Comparison of ENCODE assay signal across 13 cellular contexts in the genomic region with DNA sequence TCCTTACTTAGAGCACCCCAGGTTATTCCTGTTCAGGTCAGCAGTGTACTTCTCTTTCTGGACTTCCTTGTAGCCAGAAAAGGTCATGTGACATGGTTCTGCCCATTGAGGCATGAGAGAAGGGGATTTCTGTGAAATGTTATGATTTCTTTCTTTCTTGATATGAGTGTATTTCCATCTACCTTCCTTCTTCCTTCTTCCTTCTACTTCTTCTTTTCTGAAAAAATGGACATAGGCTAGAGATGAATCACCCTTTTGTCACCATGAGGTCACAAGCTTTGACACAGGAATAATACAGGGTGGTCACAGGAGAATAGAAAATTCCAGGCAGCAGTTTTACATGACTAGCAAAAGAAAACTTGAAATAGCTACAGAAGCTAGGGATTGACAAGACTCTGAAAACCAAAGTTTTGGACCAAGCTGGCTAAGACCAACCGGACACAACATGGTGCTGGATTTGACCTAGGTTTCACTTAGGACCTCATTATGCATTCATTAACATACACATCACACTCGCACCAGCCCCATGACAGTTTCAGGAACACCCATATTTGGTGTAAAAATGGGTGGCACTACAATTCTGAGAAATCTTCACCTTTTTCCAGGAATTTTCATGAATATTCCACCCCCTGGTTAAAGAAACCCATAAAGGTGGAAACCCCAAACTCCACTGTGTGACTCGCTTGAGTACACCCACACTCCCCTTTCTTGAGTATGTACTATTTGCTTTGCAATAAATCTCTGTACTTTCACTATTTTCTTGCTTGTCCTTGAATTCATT. TPM values are rescaled to one million over a fixed set of nuclear protein-coding genes. Genes with fewer than 3 reads are reported as not detected.
DNase-seq lines count a peak whose midpoint lies in the region; ATAC-seq and TF ChIP-seq lines count a peak whose summit lies in the region.
"Had no signal": no experiment of that assay in that cellular context is flagged by ENCODE, and none has a peak within 500 bp of the region (broad histone marks: within the 10 kb centered on the region; RNA-seq: fewer than 3 reads in every experiment).

No MANE protein-coding gene starts in this region.

- H3K36me3 ChIP-seq in HEK293 (ENCODE audit: control insufficient read depth in 2 of 2, insufficient read depth in 1 of 2, low read length in 2 of 2) (no peaks in the 10 kb centered on the region), osteoblast (ENCODE audit: insufficient read depth, low read length) (no peaks in the 10 kb centered on the region)
- H3K36me3 ChIP-seq: esophagus squamous epithelium had no signal

- H3K27ac Mint-ChIP-seq in activated CD4-positive, alpha-beta T cell treated with anti-CD3 and anti-CD28 coated beads for 36 hours, result no peak overlapping the region
- H3K27ac Mint-ChIP-seq in Calu3 (ENCODE audit: unreplicated experiment) (no peak overlapping the region), glutamatergic neuron (ENCODE audit: unreplicated experiment) (no peak overlapping the region)
- H3K27ac Mint-ChIP-seq: activated naive CD8-positive, alpha-beta T cell had no signal

- H3K36me3 Mint-ChIP-seq in activated CD4-positive, alpha-beta T cell treated with anti-CD3 and anti-CD28 coated beads for 36 hours (ENCODE audit: low read depth), result no peaks in the 10 kb centered on the region
- H3K36me3 Mint-ChIP-seq in Calu3 (ENCODE audit: insufficient read depth, unreplicated experiment), result no peaks in the 10 kb centered on the region
- peaks cover 18% of the 10 kb centered on the region for H3K36me3 Mint-ChIP-seq in glutamatergic neuron (ENCODE audit: unreplicated experiment)

- TF ChIP-seq CTCF in HEK293 (tag by site-specific recombination; IDR thresholded peaks at IDR 0.05) (no peak), NB4 (IDR thresholded peaks at IDR 0.05; ENCODE audit: low read depth, low read length) (no peak), osteoblast (IDR thresholded peaks at IDR 0.05; ENCODE audit: extremely low read depth, low read depth, low read length) (no peak), Calu3 (IDR thresholded peaks at IDR 0.05; ENCODE audit: unreplicated experiment) (no peak), glutamatergic neuron (IDR thresholded peaks at IDR 0.05; ENCODE audit: partially characterized antibody, unreplicated experiment) (no peak)

- H3K9me3 Mint-ChIP-seq in activated CD4-positive, alpha-beta T cell treated with anti-CD3 and anti-CD28 coated beads for 36 hours (ENCODE audit: low read depth), result peaks cover 12% of the 10 kb centered on the region
- H3K9me3 Mint-ChIP-seq in Calu3 (ENCODE audit: low read depth, unreplicated experiment), result peaks cover 3% of the 10 kb centered on the region
- H3K9me3 Mint-ChIP-seq in glutamatergic neuron (ENCODE audit: unreplicated experiment), result peaks cover 6% of the 10 kb centered on the region

- peaks cover 11% of the 10 kb centered on the region for H3K27me3 ChIP-seq in osteoblast (ENCODE audit: insufficient read depth, low read length)

- H3K27ac ChIP-seq in HEK293 (ENCODE audit: extremely low read depth, low read depth, low read length), result no peak overlapping the region
- no peak overlapping the region for H3K27ac ChIP-seq in osteoblast (ENCODE audit: low read depth, low read length)
- H3K27ac ChIP-seq: esophagus squamous epithelium had no signal

- no peaks in the 10 kb centered on the region for H4K20me1 ChIP-seq in osteoblast (ENCODE audit: insufficient read depth, low read length)

- H3K4me1 Mint-ChIP-seq in activated CD4-positive, alpha-beta T cell treated with anti-CD3 and anti-CD28 coated beads for 36 hours, result peaks cover 15% of the 10 kb centered on the region
- H3K4me1 Mint-ChIP-seq in Calu3 (ENCODE audit: low read depth, unreplicated experiment), result peaks cover 29% of the 10 kb centered on the region
- H3K4me1 Mint-ChIP-seq in glutamatergic neuron (ENCODE audit: low read depth, unreplicated experiment), result no peaks in the 10 kb centered on the region

- H3K4me3 Mint-ChIP-seq in activated CD4-positive, alpha-beta T cell treated with anti-CD3 and anti-CD28 coated beads for 36 hours, result no peak overlapping the region
- H3K4me3 Mint-ChIP-seq in Calu3 (ENCODE audit: low read depth, unreplicated experiment) (no peak overlapping the region), glutamatergic neuron (ENCODE audit: unreplicated experiment) (no peak overlapping the region)
- H3K4me3 Mint-ChIP-seq: activated naive CD8-positive, alpha-beta T cell had no signal

- H3K9me3 ChIP-seq in HEK293 (ENCODE audit: control insufficient read depth, insufficient read depth, low read depth, low read length), result no peaks in the 10 kb centered on the region
- no peaks in the 10 kb centered on the region for H3K9me3 ChIP-seq in osteoblast (ENCODE audit: low read depth, low read length)

- no peaks in the 10 kb centered on the region for H3K79me2 ChIP-seq in osteoblast (ENCODE audit: insufficient read depth, low read length)

- H3K27me3 Mint-ChIP-seq in activated CD4-positive, alpha-beta T cell treated with anti-CD3 and anti-CD28 coated beads for 36 hours, result peaks cover 38% of the 10 kb centered on the region
- H3K27me3 Mint-ChIP-seq in Calu3 (ENCODE audit: unreplicated experiment) (peaks cover 25% of the 10 kb centered on the region), glutamatergic neuron (ENCODE audit: unreplicated experiment) (no peaks in the 10 kb centered on the region)

- H3K4me1 ChIP-seq in HEK293 (ENCODE audit: control insufficient read depth, insufficient read depth, low read length), result no peaks in the 10 kb centered on the region
- H3K4me1 ChIP-seq in osteoblast (ENCODE audit: insufficient read depth, low read length), result peaks cover 9% of the 10 kb centered on the region
- H3K4me1 ChIP-seq: esophagus squamous epithelium had no signal

- H2AFZ ChIP-seq in osteoblast (ENCODE audit: low read length), result peak overlapping the region; percentile 15

- no TSS peak for BruUV-seq in Calu3 (replicated peaks; lab: Mats Ljungman, UMichigan)

- H3K4me2 ChIP-seq in osteoblast (ENCODE audit: insufficient read depth, low read length), result peak overlapping the region; percentile 33

- ATAC-seq in activated CD4-positive, alpha-beta T cell treated with anti-CD3 and anti-CD28 coated beads for 36 hours, result peak; percentile 78

- peak; percentile 30 for DNase-seq in activated CD4-positive, alpha-beta T cell treated with anti-CD3 and anti-CD28 coated beads for 36 hours
- DNase-seq in activated CD4-positive, alpha-beta T cell treated with anti-CD3 and anti-CD28 coated beads, Interleukin-2, amount 50 U/mL, for 48 hours, result no peak
- DNase-seq in NB4 (ENCODE audit: low read depth) (peak; percentile 36), osteoblast (ENCODE audit: insufficient read length, low spot score, missing footprints) (no peak), Calu3 (no peak), glutamatergic neuron (no peak), NCI-H2107 (lab: John Stamatoyannopoulos, UW) (no peak)
- DNase-seq: esophagus squamous epithelium, mesenchymal stem cell, SW 1271 had no signal

- POLR2A ChIA-PET in activated CD4-positive, alpha-beta T cell treated with anti-CD3 and anti-CD28 coated beads for 36 hours (lab: Charles Lee), result no interaction called here
- POLR2A ChIA-PET in HEK293 (lab: Yijun Ruan, JAX), result no interaction called here

- no peak overlapping the region for H3K4me3 ChIP-seq in HEK293 (ENCODE audit: low read depth, low read length)
- H3K4me3 ChIP-seq in NB4 (ENCODE audit: low read depth, low read length), result no peak overlapping the region
- H3K4me3 ChIP-seq in osteoblast (ENCODE audit: insufficient read depth, low read length), result no peak overlapping the region
- H3K4me3 ChIP-seq: esophagus squamous epithelium had no signal

- CTCF ChIA-PET in activated CD4-positive, alpha-beta T cell treated with anti-CD3 and anti-CD28 coated beads for 36 hours (lab: Charles Lee), result no interaction called here
- CTCF ChIA-PET in HEK293 (lab: Yijun Ruan, JAX) (interaction anchor here (1.6 kb wide), 1 partner anchor 16 kb away, joined by 6 read pairs; no protein-coding TSS in a partner anchor), Calu3 (lab: Charles Lee) (no interaction called here)

- intact Hi-C loops in activated CD4-positive, alpha-beta T cell treated with anti-CD3 and anti-CD28 coated beads for 36 hours (cut with DNase I, micrococcal nuclease), result no loop called here
- intact Hi-C loops in Calu3 (cut with micrococcal nuclease; ENCODE audit: unreplicated experiment), result no loop called here

- TF ChIP-seq POLR2A in NB4 (IDR thresholded peaks at IDR 0.05; ENCODE audit: extremely low read depth, insufficient read length), result no peak

TF ChIP-seq in HEK293, 187 proteins besides CTCF, POLR2A, EP300 and RAD21 (continues in another document):
- TF ChIP-seq, protein P1, sequence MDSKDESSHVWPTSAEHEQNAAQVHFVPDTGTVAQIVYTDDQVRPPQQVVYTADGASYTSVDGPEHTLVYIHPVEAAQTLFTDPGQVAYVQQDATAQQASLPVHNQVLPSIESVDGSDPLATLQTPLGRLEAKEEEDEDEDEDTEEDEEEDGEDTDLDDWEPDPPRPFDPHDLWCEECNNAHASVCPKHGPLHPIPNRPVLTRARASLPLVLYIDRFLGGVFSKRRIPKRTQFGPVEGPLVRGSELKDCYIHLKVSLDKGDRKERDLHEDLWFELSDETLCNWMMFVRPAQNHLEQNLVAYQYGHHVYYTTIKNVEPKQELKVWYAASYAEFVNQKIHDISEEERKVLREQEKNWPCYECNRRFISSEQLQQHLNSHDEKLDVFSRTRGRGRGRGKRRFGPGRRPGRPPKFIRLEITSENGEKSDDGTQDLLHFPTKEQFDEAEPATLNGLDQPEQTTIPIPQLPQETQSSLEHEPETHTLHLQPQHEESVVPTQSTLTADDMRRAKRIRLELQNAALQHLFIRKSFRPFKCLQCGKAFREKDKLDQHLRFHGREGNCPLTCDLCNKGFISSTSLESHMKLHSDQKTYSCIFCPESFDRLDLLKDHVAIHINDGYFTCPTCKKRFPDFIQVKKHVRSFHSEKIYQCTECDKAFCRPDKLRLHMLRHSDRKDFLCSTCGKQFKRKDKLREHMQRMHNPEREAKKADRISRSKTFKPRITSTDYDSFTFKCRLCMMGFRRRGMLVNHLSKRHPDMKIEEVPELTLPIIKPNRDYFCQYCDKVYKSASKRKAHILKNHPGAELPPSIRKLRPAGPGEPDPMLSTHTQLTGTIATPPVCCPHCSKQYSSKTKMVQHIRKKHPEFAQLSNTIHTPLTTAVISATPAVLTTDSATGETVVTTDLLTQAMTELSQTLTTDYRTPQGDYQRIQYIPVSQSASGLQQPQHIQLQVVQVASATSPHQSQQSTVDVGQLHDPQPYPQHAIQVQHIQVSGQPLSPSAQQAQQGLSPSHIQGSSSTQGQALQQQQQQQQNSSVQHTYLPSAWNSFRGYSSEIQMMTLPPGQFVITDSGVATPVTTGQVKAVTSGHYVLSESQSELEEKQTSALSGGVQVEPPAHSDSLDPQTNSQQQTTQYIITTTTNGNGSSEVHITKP (tag by site-specific recombination; IDR thresholded peaks at IDR 0.05), result peak; percentile 74
- TF ChIP-seq ZNF366 (tag by site-specific recombination; conservative IDR thresholded peaks at IDR 0.05), result no peak

RNA-seq across cellular contexts. Expression of a gene that starts 21.2 kb away (rescaled TPM):
- total RNA-seq in activated CD4-positive, alpha-beta T cell treated with anti-CD3 and anti-CD28 coated beads for 36 hours, result under 1 TPM in 1 of 2 experiments, not detected in 1; 0.05 TPM
- total RNA-seq in osteoblast (0.72 and 1.5 TPM in 2 replicates), Calu3 (2022) (not detected in 2 replicates), glutamatergic neuron (ENCODE audit: unreplicated experiment) (313 TPM)
- total RNA-seq: A673 had no signal

RNA-seq across cellular contexts. Expression of a gene that starts 27.6 kb away (rescaled TPM):
- total RNA-seq in activated CD4-positive, alpha-beta T cell treated with anti-CD3 and anti-CD28 coated beads for 36 hours, result not detected
- total RNA-seq in osteoblast, result not detected in 2 replicates
- not detected in 2 replicates for total RNA-seq in Calu3 (2022)
- not detected for total RNA-seq in glutamatergic neuron (ENCODE audit: unreplicated experiment)
- total RNA-seq: A673, esophagus squamous epithelium had no signal

Comparison
In these comparisons a context has a peak if more than half of its experiments do, and no peak if none do; other contexts are left out.
1. DNase-seq: peak in activated CD4-positive, alpha-beta T cell treated with anti-CD3 and anti-CD28 coated beads for 36 hours (single experiment) and NB4 (single experiment); none in activated CD4-positive, alpha-beta T cell treated with anti-CD3 and anti-CD28 coated beads, Interleukin-2, amount 50 U/mL, for 48 hours (0 of 2), osteoblast (single experiment), Calu3 (single experiment), glutamatergic neuron (single experiment) and NCI-H2107 (single experiment).
2. RNA of a gene that starts 21.2 kb away (total RNA-seq): 313 TPM in glutamatergic neuron (single experiment); 0.72 to 1.5 TPM in osteoblast, 0.05 TPM in activated CD4-positive, alpha-beta T cell treated with anti-CD3 and anti-CD28 coated beads for 36 hours and not detected in Calu3; every median in the first group is over 100 times any median in the second.